Comparison of ENCODE assay signal across 9 cellular contexts in the genomic region with DNA sequence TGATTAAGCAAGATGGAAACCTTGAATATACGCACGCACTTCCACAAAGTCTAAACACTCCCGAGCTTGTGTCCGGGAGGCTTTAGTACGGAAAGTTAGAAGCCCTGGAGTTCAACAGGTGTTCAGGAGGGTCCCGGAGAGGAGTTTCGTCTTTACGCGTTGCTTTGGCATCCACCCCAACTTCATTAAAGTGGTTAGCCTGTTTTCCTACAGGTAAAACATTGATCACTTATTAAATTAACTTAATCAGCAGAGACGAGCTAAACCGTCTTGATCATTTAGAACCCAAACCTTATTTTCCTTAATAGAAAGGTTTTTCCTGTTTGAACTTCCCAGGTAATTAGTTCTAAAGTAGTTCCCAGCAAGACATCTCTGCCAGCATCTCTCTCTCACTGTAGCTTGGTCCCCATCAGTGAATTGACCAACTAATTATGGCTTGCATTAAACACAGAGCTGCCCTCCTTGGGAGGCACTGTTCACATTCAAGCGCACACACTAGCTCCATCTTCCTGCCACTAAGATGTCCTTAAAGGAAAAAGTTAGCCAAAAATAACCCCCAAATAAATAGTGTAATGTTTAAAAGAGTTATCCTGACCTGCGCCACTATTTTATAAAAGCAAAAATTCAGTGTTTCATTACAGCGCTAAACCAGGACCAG. TPM values are rescaled to one million over a fixed set of nuclear protein-coding genes. Genes with fewer than 3 reads are reported as not detected.
DNase-seq lines count a peak whose midpoint lies in the region; TF ChIP-seq lines count a peak whose summit lies in the region.
"Had no signal": no experiment of that assay in that cellular context is flagged by ENCODE, and none has a peak within 500 bp of the region (broad histone marks: within the 10 kb centered on the region; RNA-seq: fewer than 3 reads in every experiment).

No MANE protein-coding gene starts in this region.

- peak overlapping the region; percentile 34 for H3K27ac Mint-ChIP-seq in activated CD4-positive, alpha-beta T cell treated with anti-CD3 and anti-CD28 coated beads, Interleukin-2, amount 10 ng/mL, durations not matched to agents 24 days and 14 days

- intact Hi-C loops in activated CD4-positive, alpha-beta T cell treated with anti-CD3 and anti-CD28 coated beads, Interleukin-2, amount 10 ng/mL, durations not matched to agents 24 days and 14 days (cut with micrococcal nuclease): no loop called here

- H3K4me3 ChIP-seq in astrocyte of the spinal cord (ENCODE audit: low read depth, low read length) (peak overlapping the region; percentile 79), iPS-20b (ENCODE audit: low read length) (peak overlapping the region; percentile 65), subcutaneous abdominal adipose tissue (ENCODE audit: low read depth in 1 of 5, low read length in 5 of 5) (peak overlapping the region in 3 of 5 donors; percentile 29 to 67 (median 64))

- peaks cover 76% of the 10 kb centered on the region for H3K27me3 ChIP-seq in iPS-20b (ENCODE audit: insufficient read depth, low read length)
- peaks cover 0 to 20% (median 4%) of the 10 kb centered on the region in 5 donors for H3K27me3 ChIP-seq in subcutaneous abdominal adipose tissue (ENCODE audit: control insufficient read depth in 5 of 5, insufficient read depth in 4 of 5, low read length in 5 of 5)

- no peaks in the 10 kb centered on the region for H3K36me3 ChIP-seq in iPS-20b (ENCODE audit: insufficient read depth, low read depth, low read length)
- no peaks in the 10 kb centered on the region for H3K36me3 ChIP-seq in subcutaneous abdominal adipose tissue (ENCODE audit: control insufficient read depth in 5 of 5, insufficient read depth in 5 of 5, low read length in 5 of 5)

- H3K9me3 ChIP-seq in iPS-20b (ENCODE audit: insufficient read depth, low read depth, low read length) (no peaks in the 10 kb centered on the region), subcutaneous abdominal adipose tissue (ENCODE audit: control insufficient read depth in 5 of 5, low read length in 5 of 5) (no peaks in the 10 kb centered on the region)

- H3K27ac ChIP-seq in iPS-20b (ENCODE audit: low read length): no peak overlapping the region
- H3K27ac ChIP-seq in subcutaneous abdominal adipose tissue (ENCODE audit: low read depth, low read length): no peak overlapping the region

- in situ Hi-C loops in astrocyte of the spinal cord (cut with HindIII; ENCODE audit: low sequenced_read_pairs): no loop called here

- H3K9ac ChIP-seq in iPS-20b (ENCODE audit: low read depth, low read length) (no peak overlapping the region), subcutaneous abdominal adipose tissue (ENCODE audit: low read length in 5 of 5) (peak overlapping the region in 1 of 5 donors; percentile 33)

- no peak for DNase-seq in activated CD4-positive, alpha-beta T cell treated with anti-CD3 and anti-CD28 coated beads, Interleukin-2, amount 10 ng/mL, durations not matched to agents 24 days and 14 days
- no peak for DNase-seq in activated CD4-positive, alpha-beta T cell treated with anti-CD3 and anti-CD28 coated beads, Interleukin-2, amount 50 U/mL, for 4 hours
- DNase-seq in astrocyte of the spinal cord (ENCODE audit: low read depth, low spot score): peak; percentile 32
- DNase-seq in NCI-H2227 (lab: John Stamatoyannopoulos, UW; ENCODE audit: unreplicated experiment): no peak
- no peak for DNase-seq in nucleus accumbens (lab: John Stamatoyannopoulos, UW)
- no peak for DNase-seq in stimulated activated CD4-positive, alpha-beta T cell treated with anti-CD3 and anti-CD28 coated beads, Interleukin-4, amount 100 ng/mL, for 1 hour
- DNase-seq: AML-193 had no signal

- peaks cover 18% of the 10 kb centered on the region for H3K4me1 Mint-ChIP-seq in activated CD4-positive, alpha-beta T cell treated with anti-CD3 and anti-CD28 coated beads, Interleukin-2, amount 10 ng/mL, durations not matched to agents 24 days and 14 days

- H3K4me1 ChIP-seq in iPS-20b (ENCODE audit: insufficient read depth, low read length) (peaks cover 10% of the 10 kb centered on the region; the same call in 1 of the 2 replicates), subcutaneous abdominal adipose tissue (ENCODE audit: control insufficient read depth in 5 of 5, insufficient read depth in 5 of 5, low read length in 5 of 5) (peaks cover 0 to 27% (median 25%) of the 10 kb centered on the region in 5 donors)

- H3K27me3 Mint-ChIP-seq in activated CD4-positive, alpha-beta T cell treated with anti-CD3 and anti-CD28 coated beads, Interleukin-2, amount 10 ng/mL, durations not matched to agents 24 days and 14 days: peaks cover 47% of the 10 kb centered on the region

- H3K36me3 Mint-ChIP-seq in activated CD4-positive, alpha-beta T cell treated with anti-CD3 and anti-CD28 coated beads, Interleukin-2, amount 10 ng/mL, durations not matched to agents 24 days and 14 days (ENCODE audit: low read depth): peaks cover 2% of the 10 kb centered on the region

- no peak for TF ChIP-seq CTCF in astrocyte of the spinal cord (IDR thresholded peaks at IDR 0.05; ENCODE audit: low read depth, low read length)

- peak overlapping the region; percentile 74 for H3K4me3 Mint-ChIP-seq in activated CD4-positive, alpha-beta T cell treated with anti-CD3 and anti-CD28 coated beads, Interleukin-2, amount 10 ng/mL, durations not matched to agents 24 days and 14 days

- H3K9me3 Mint-ChIP-seq in activated CD4-positive, alpha-beta T cell treated with anti-CD3 and anti-CD28 coated beads, Interleukin-2, amount 10 ng/mL, durations not matched to agents 24 days and 14 days: no peaks in the 10 kb centered on the region

RNA-seq across cellular contexts. Expression of a gene that starts 1.4 kb away (rescaled TPM):
- total RNA-seq in activated CD4-positive, alpha-beta T cell treated with anti-CD3 and anti-CD28 coated beads, Interleukin-2, amount 10 ng/mL, durations not matched to agents 24 days and 14 days: 9.1 and 10.1 TPM in 2 replicates
